In the genomic region with DNA sequence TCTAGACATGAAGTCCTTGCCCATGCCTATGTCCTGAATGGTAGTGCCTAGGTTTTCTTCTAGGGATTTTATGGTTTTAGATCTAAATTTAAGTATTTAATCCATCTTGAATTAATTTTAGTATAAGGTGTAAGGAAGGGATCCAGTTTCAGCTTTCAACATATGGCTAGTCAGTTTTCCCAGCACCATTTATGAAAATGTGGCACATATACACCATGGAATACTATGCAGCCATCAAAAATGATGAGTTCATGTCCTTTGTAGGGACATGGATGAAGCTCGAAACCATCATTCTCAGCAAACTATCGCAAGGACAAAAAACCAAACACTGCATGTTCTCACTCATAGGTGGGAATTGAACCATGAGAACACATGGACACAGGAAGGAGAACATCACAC, we compare ENCODE assay signal across 11 cellular contexts. TPM values are rescaled to one million over a fixed set of nuclear protein-coding genes. Genes with fewer than 3 reads are reported as not detected.
DNase-seq lines count a peak whose midpoint lies in the region; ATAC-seq, FAIRE-seq and TF ChIP-seq lines count a peak whose summit lies in the region.
"Not testable (repeated sequence)": the region's sequence is repeated elsewhere in the genome, so short reads cannot be mapped to it uniquely, and the experiment has no call there.
"Had no signal": no experiment of that assay in that cellular context is flagged by ENCODE, and none has a peak within 500 bp of the region (broad histone marks: within the 10 kb centered on the region; RNA-seq: fewer than 3 reads in every experiment).

No MANE protein-coding gene starts in this region.

- H2AFZ ChIP-seq in DND-41 (ENCODE audit: low read depth, low read length); Karpas-422 (ENCODE audit: low read length); HepG2 (ENCODE audit: low read length): not testable (repeated sequence)
- peak overlapping the region; percentile 32; the same call in 1 of the 2 replicates for H2AFZ ChIP-seq in K562 (ENCODE audit: low read depth, low read length)

- peak overlapping the region; percentile 89 for H3K4me3 Mint-ChIP-seq in T-helper 17 cell
- H3K4me3 Mint-ChIP-seq in activated T-cell treated with anti-CD3 and anti-CD28 coated beads, Interleukin-2, amount 50 U/mL, for 4 hours, result peak overlapping the region; percentile 87

- intact Hi-C loops in K562 (cut with micrococcal nuclease); HepG2 (cut with micrococcal nuclease; ENCODE audit: unreplicated experiment); psoas muscle (cut with DNase I): not testable (repeated sequence)

- H3K79me2 ChIP-seq in DND-41 (ENCODE audit: insufficient read depth, low read length), result peaks cover 77% of the 10 kb centered on the region
- H3K79me2 ChIP-seq in Karpas-422 (ENCODE audit: low read length), result peaks cover 46% of the 10 kb centered on the region
- H3K79me2 ChIP-seq in K562 (ENCODE audit: control insufficient read depth, insufficient read depth, low read length); HepG2 (ENCODE audit: insufficient read depth, low read length): not testable (repeated sequence)

- H3K9me2 ChIP-seq in Karpas-422 (replicated peaks; ENCODE audit: insufficient read depth, low read length), result not testable (repeated sequence)

- CTCF ChIA-PET in K562 (lab: Yijun Ruan, JAX; ENCODE audit: low intra/inter-chr PET ratio); HepG2 (lab: Yijun Ruan, JAX; ENCODE audit: low intra/inter-chr PET ratio, low total read pairs): not testable (repeated sequence)

- H3K4me3 ChIP-seq in DND-41 (ENCODE audit: low read depth in 1 of 2, low read length in 2 of 2) (peak overlapping the region in 1 of 2 experiments; percentile 39; a peak in 2 of 4 replicates), Karpas-422 (ENCODE audit: low read length) (peak overlapping the region; percentile 30; the same call in 1 of the 2 replicates), HepG2 (replicated peaks in 1 of 3; ENCODE audit: insufficient read depth in 1 of 3, low read depth in 2 of 3, low read length in 3 of 3) (peak overlapping the region in 2 of 3 experiments; percentile 46 to 56; a peak in 1 of 6 replicates)
- not testable (repeated sequence) for H3K4me3 ChIP-seq in K562, psoas muscle, upper lobe of left lung

- not testable (repeated sequence) for H3K9me1 ChIP-seq in K562 (ENCODE audit: control insufficient read depth, insufficient read depth, low read length)

- not testable (repeated sequence) for ATAC-seq in DND-41 (ENCODE audit: insufficient read depth, low read depth); T-helper 17 cell; activated T-cell treated with anti-CD3 and anti-CD28 coated beads, Interleukin-2, amount 50 U/mL, for 4 hours; K562; HepG2; psoas muscle; upper lobe of left lung (ENCODE audit: low FRiP score in 2 of 2)

- TF ChIP-seq CTCF in DND-41 (IDR thresholded peaks at IDR 0.05; ENCODE audit: borderline replicate concordance, extremely low read depth, low read length, poor library complexity, severe bottlenecking); K562 (IDR thresholded peaks at IDR 0.05 in 2 of 3, conservative IDR thresholded peaks at IDR 0.05 in 1 of 3; ENCODE audit: insufficient read depth in 2 of 3, low read depth in 1 of 3, low read length in 3 of 3); HepG2 (CRISPR knock-in tag; IDR thresholded peaks at IDR 0.05); psoas muscle (IDR thresholded peaks at IDR 0.05); upper lobe of left lung (IDR thresholded peaks at IDR 0.05): not testable (repeated sequence)

- not testable (repeated sequence) for H3K9me3 Mint-ChIP-seq in activated T-cell treated with anti-CD3 and anti-CD28 coated beads, Interleukin-2, amount 50 U/mL, for 4 hours

- not testable (repeated sequence) for BruUV-seq in K562 (replicated peaks; lab: Mats Ljungman, UMichigan); HepG2 (replicated peaks; lab: Mats Ljungman, UMichigan)

- no CpG with 5 or more reads among the region's 2 CpGs for WGBS in K562 (ENCODE audit: insufficient coverage, low coverage, missing lambda C conversion rate)
- 100% methylated on average over 1 of the region's 2 CpGs for WGBS in HepG2 (ENCODE audit: low lambda C conversion rate)
- WGBS in psoas muscle, 3 donors, result no CpG with 5 or more reads among the region's 2 CpGs
- 83% methylated on average over 1 of the region's 2 CpGs; no CpG with 5 or more reads in 1 of the 2 donors for WGBS in upper lobe of left lung, 2 donors

- not testable (repeated sequence) for TF ChIP-seq EP300 in K562 (IDR thresholded peaks at IDR 0.05; ENCODE audit: low read length); HepG2 (IDR thresholded peaks at IDR 0.05; ENCODE audit: low read depth in 2 of 2, low read length in 2 of 2); HepG2 (CRISPR knock-in tag; IDR thresholded peaks at IDR 0.05; ENCODE audit: borderline replicate concordance); upper lobe of left lung (IDR thresholded peaks at IDR 0.05)

- TF ChIP-seq RAD21 in K562 (CRISPR knock-in tag; conservative IDR thresholded peaks at IDR 0.05 in 1 of 2, IDR thresholded peaks at IDR 0.05 in 1 of 2); HepG2 (CRISPR knock-in tag; IDR thresholded peaks at IDR 0.05): not testable (repeated sequence)

- not testable (repeated sequence) for H3K27me3 ChIP-seq in DND-41 (ENCODE audit: insufficient read depth, low read length, poor library complexity); Karpas-422 (ENCODE audit: low read length); K562 (ENCODE audit: control insufficient read depth in 2 of 2, insufficient read depth in 2 of 2, low read length in 2 of 2); HepG2 (ENCODE audit: control insufficient read depth in 1 of 2, insufficient read depth in 2 of 2, low read length in 2 of 2); psoas muscle (ENCODE audit: insufficient read depth in 3 of 3, low read length in 2 of 3); upper lobe of left lung

- H3K4me2 ChIP-seq in DND-41 (ENCODE audit: insufficient read depth, low read length), result peak overlapping the region; percentile 53
- H3K4me2 ChIP-seq in Karpas-422 (ENCODE audit: low read depth, low read length, poor library complexity, severe bottlenecking), result peak overlapping the region; percentile 62
- H3K4me2 ChIP-seq in K562 (ENCODE audit: insufficient read depth, low read length), result not testable (repeated sequence)
- H3K4me2 ChIP-seq in HepG2 (ENCODE audit: low read depth, low read length), result peak overlapping the region; percentile 93

- FAIRE-seq in K562 (lab: Jason Lieb, UNC); HepG2 (lab: Jason Lieb, UNC): not testable (repeated sequence)

- DNase-seq in DND-41; Karpas-422; T-helper 17 cell; activated T-cell treated with anti-CD3 and anti-CD28 coated beads, Interleukin-2, amount 50 U/mL, for 4 hours; K562 (ENCODE audit: extremely low read depth in 1 of 4, low spot score in 3 of 4); HepG2 (ENCODE audit: low spot score); psoas muscle; upper lobe of left lung: not testable (repeated sequence)

- H3K36me3 ChIP-seq in DND-41 (ENCODE audit: insufficient read depth, low read length), result peaks cover 64% of the 10 kb centered on the region
- H3K36me3 ChIP-seq in Karpas-422 (ENCODE audit: insufficient read depth, low read length), result peaks cover 42% of the 10 kb centered on the region
- not testable (repeated sequence) for H3K36me3 ChIP-seq in K562 (ENCODE audit: control insufficient read depth, insufficient read depth, low read length); HepG2 (replicated peaks in 1 of 2; ENCODE audit: control insufficient read depth in 1 of 2, insufficient read depth in 2 of 2, low read length in 2 of 2); psoas muscle (ENCODE audit: insufficient read depth in 1 of 2, low read depth in 1 of 2); upper lobe of left lung

- POLR2A ChIA-PET in K562 (lab: Yijun Ruan, JAX); HepG2 (lab: Yijun Ruan, JAX): not testable (repeated sequence)

- peaks cover 55% of the 10 kb centered on the region for H3K4me1 ChIP-seq in DND-41 (ENCODE audit: insufficient read depth, low read length)
- peaks cover 77% of the 10 kb centered on the region for H3K4me1 ChIP-seq in Karpas-422 (ENCODE audit: low read length)
- peaks cover 19% of the 10 kb centered on the region in 2 experiments for H3K4me1 ChIP-seq in K562 (replicated peaks in 1 of 2; ENCODE audit: control insufficient read depth in 2 of 2, insufficient read depth in 2 of 2, low read length in 2 of 2)
- peaks cover 30% of the 10 kb centered on the region for H3K4me1 ChIP-seq in HepG2 (ENCODE audit: insufficient read depth, low read length)
- H3K4me1 ChIP-seq in psoas muscle, result not testable (repeated sequence)
- peaks cover 3 to 14% (median 13%) of the 10 kb centered on the region in 4 donors for H3K4me1 ChIP-seq in upper lobe of left lung

- H4K20me1 ChIP-seq in DND-41 (ENCODE audit: insufficient read depth, low read length); Karpas-422 (ENCODE audit: insufficient read depth, low read depth, low read length); K562 (replicated peaks; ENCODE audit: control insufficient read depth, insufficient read depth, low read length); HepG2 (ENCODE audit: insufficient read depth, low read length): not testable (repeated sequence)

- H3K36me3 Mint-ChIP-seq in T-helper 17 cell (ENCODE audit: low read depth), result not testable (repeated sequence)
- H3K36me3 Mint-ChIP-seq in activated T-cell treated with anti-CD3 and anti-CD28 coated beads, Interleukin-2, amount 50 U/mL, for 4 hours (ENCODE audit: insufficient read depth), result peaks cover 36% of the 10 kb centered on the region

- H3K9me3 ChIP-seq in DND-41 (ENCODE audit: insufficient read depth, low read length, severe bottlenecking); Karpas-422 (ENCODE audit: low read length); T-helper 17 cell (ENCODE audit: control insufficient read depth, low read length, poor library complexity, severe bottlenecking); K562 (replicated peaks; ENCODE audit: control insufficient read depth, insufficient read depth, low read depth, low read length); HepG2 (ENCODE audit: low read length); psoas muscle; upper lobe of left lung: not testable (repeated sequence)

- H3K27ac Mint-ChIP-seq in T-helper 17 cell, result peak overlapping the region; percentile 99

- not testable (repeated sequence) for TF ChIP-seq POLR2A in K562 (conservative IDR thresholded peaks at IDR 0.05); HepG2 (IDR thresholded peaks at IDR 0.05; ENCODE audit: insufficient read depth in 1 of 2, low read depth in 2 of 2, low read length in 2 of 2); upper lobe of left lung (IDR thresholded peaks at IDR 0.05)

- H3K9ac ChIP-seq in DND-41 (ENCODE audit: low read depth, low read length) (peak overlapping the region; percentile 58), Karpas-422 (ENCODE audit: low read length) (peak overlapping the region; percentile 91), K562 (ENCODE audit: insufficient read depth in 1 of 2, low read depth in 2 of 2, low read length in 2 of 2) (peak overlapping the region in 1 of 2 experiments; percentile 66; a peak in 2 of 4 replicates), HepG2 (ENCODE audit: insufficient read depth, low read depth, low read length) (peak overlapping the region; percentile 66)

- H3K27ac ChIP-seq in DND-41 (ENCODE audit: low read length), result peak overlapping the region; percentile 91
- peak overlapping the region; percentile 100 for H3K27ac ChIP-seq in Karpas-422 (ENCODE audit: low read length)
- peak overlapping the region; percentile 79; the same call in 1 of the 3 replicates for H3K27ac ChIP-seq in K562 (ENCODE audit: extremely low read depth, low read depth, low read length)
- peak overlapping the region; percentile 60 for H3K27ac ChIP-seq in HepG2 (ENCODE audit: extremely low read length, insufficient read depth, low read length)
- H3K27ac ChIP-seq in psoas muscle, result peak overlapping the region; percentile 30
- H3K27ac ChIP-seq in upper lobe of left lung, result peak overlapping the region; percentile 66 to 88 (median 80)

- not testable (repeated sequence) for H3K27me3 Mint-ChIP-seq in T-helper 17 cell; activated T-cell treated with anti-CD3 and anti-CD28 coated beads, Interleukin-2, amount 50 U/mL, for 4 hours (ENCODE audit: low read depth)

- H3K4me1 Mint-ChIP-seq in T-helper 17 cell, result peaks cover 33% of the 10 kb centered on the region
- peaks cover 64% of the 10 kb centered on the region for H3K4me1 Mint-ChIP-seq in activated T-cell treated with anti-CD3 and anti-CD28 coated beads, Interleukin-2, amount 50 U/mL, for 4 hours (ENCODE audit: low read depth)

- in situ Hi-C loops in K562 (cut with MboI), result loop anchor here (5.0 kb wide), 1 partner anchor 55 kb away; a partner anchor contains a TSS
- in situ Hi-C loops in HepG2 (cut with HindIII; ENCODE audit: extremely low pct_ligation_motif_present, low pct_unique_long_range_greater_than_20kb), result not testable (repeated sequence)

RNA-seq across cellular contexts. Expression of a gene that starts 29.8 kb away (rescaled TPM):
- 18.4 and 51.0 TPM in 2 replicates for total RNA-seq in Karpas-422 (2014; rRNA removed; shearing (Covaris generic); ENCODE audit: low replicate concordance)
- total RNA-seq in T-helper 17 cell (10 to 100 TPM; 33.8 to 34.6 TPM), K562 (2014; rRNA removed) (11.8 and 12.2 TPM in 2 replicates), K562 (2014; rRNA removed; fragmentation: Illumina TruSeq; extraction: Trizol) (3.9 and 4.4 TPM in 2 replicates), K562 (2015; rRNA removed; fragmentation: Illumina TruSeq; extraction: Trizol) (7.1 and 8.2 TPM in 2 replicates), K562 (2021) (18.0 and 20.6 TPM in 2 replicates), HepG2 (2016; rRNA removed; fragmentation: Illumina TruSeq; extraction: Trizol) (5.6 and 6.3 TPM in 2 replicates), psoas muscle (10 to 100 TPM in 3 of 4 donors, 1 to 10 TPM in 1; 9.4 to 18.2 (median 11.9) TPM), upper lobe of left lung (10 to 100 TPM; 11.0 to 28.3 (median 23.2) TPM)
- 10 to 100 TPM; 33.0 to 53.2 (median 36.9) TPM for total RNA-seq in activated T-cell treated with anti-CD3 and anti-CD28 coated beads, Interleukin-2, amount 50 U/mL, for 4 hours
- total RNA-seq in K562 (2011; cell fraction: chromatin; rRNA removed; ENCODE audit: low replicate concordance), result 21.1 and 30.0 TPM in 2 replicates
- total RNA-seq in K562 (2011; cell fraction: nucleolus; rRNA removed), result 19.0 and 21.1 TPM in 2 replicates
- 16.6 and 25.3 TPM in 2 replicates for total RNA-seq in K562 (2011; cell fraction: nucleoplasm; rRNA removed)
- polyA plus RNA-seq in K562 (2011; rRNA removed) (7.8 and 13.9 TPM in 2 replicates), K562 (2014; fragmentation: Illumina TruSeq; extraction: Trizol) (7.6 and 11.9 TPM in 2 replicates), K562 (2014; fragmentation: Nextera tagmentation; extraction: Ambion mirVana) (1 to 10 TPM in 1 of 2 experiments, under 1 TPM in 1; 0.56 to 1.2 TPM), K562 (2014; rRNA removed) (17.1 and 20.3 TPM in 2 replicates), HepG2 (2011; rRNA removed) (16.3 and 16.4 TPM in 2 replicates), psoas muscle (1 to 10 TPM; 6.6 to 9.8 (median 7.5) TPM)
- 11.3 and 16.3 TPM in 2 replicates for polyA plus RNA-seq in K562 (2011; cell fraction: cytosol; rRNA removed)
- 15.2 and 17.1 TPM in 2 replicates for polyA plus RNA-seq in K562 (2011; cell fraction: nucleus; rRNA removed)
- polyA plus RNA-seq in K562 (2012), result 12.1 and 26.9 TPM in 2 replicates
- polyA minus RNA-seq in K562 (2011; rRNA and poly(A)+ RNA removed), result 5.0 and 5.6 TPM in 2 replicates
- 6.2 and 11.7 TPM in 2 replicates for polyA minus RNA-seq in K562 (2011; cell fraction: cytosol; rRNA and poly(A)+ RNA removed)
- 5.3 and 7.9 TPM in 2 replicates for polyA minus RNA-seq in K562 (2011; cell fraction: nucleus; rRNA and poly(A)+ RNA removed)
- 1.3 and 1.9 TPM in 2 replicates for total RNA-seq in HepG2 (2016; cell fraction: cytosol; rRNA removed; fragmentation: Illumina TruSeq; extraction: Trizol; ENCODE audit: low read depth)
- 5.5 and 6.1 TPM in 2 replicates for total RNA-seq in HepG2 (2016; cell fraction: insoluble cytoplasmic fraction; rRNA removed; fragmentation: Illumina TruSeq; extraction: Trizol)
- total RNA-seq in HepG2 (2016; cell fraction: membrane; rRNA removed; fragmentation: Illumina TruSeq; extraction: Trizol), result 2.5 and 2.6 TPM in 2 replicates
- total RNA-seq in HepG2 (2016; cell fraction: nucleus; rRNA removed; fragmentation: Illumina TruSeq; extraction: Trizol), result 4.9 and 6.4 TPM in 2 replicates
- 10.6 and 17.6 TPM in 2 replicates for polyA plus RNA-seq in HepG2 (2011; cell fraction: cytosol; rRNA removed)
- 20.1 and 27.5 TPM in 2 replicates for polyA plus RNA-seq in HepG2 (2011; cell fraction: nucleus; rRNA removed)
- polyA plus RNA-seq in HepG2 (2012), result 11.5 and 12.3 TPM in 2 replicates
- 1.6 and 2.0 TPM in 2 replicates for polyA plus RNA-seq in HepG2 (2016; cell fraction: cytosol; fragmentation: Illumina TruSeq; extraction: Trizol; ENCODE audit: low read depth)
- polyA plus RNA-seq in HepG2 (2016; cell fraction: insoluble cytoplasmic fraction; fragmentation: Illumina TruSeq; extraction: Trizol; ENCODE audit: low read depth), result 10.7 and 11.3 TPM in 2 replicates
- 2.3 and 2.4 TPM in 2 replicates for polyA plus RNA-seq in HepG2 (2016; cell fraction: membrane; fragmentation: Illumina TruSeq; extraction: Trizol; ENCODE audit: low read depth)
- polyA plus RNA-seq in HepG2 (2016; cell fraction: nucleus; fragmentation: Illumina TruSeq; extraction: Trizol; ENCODE audit: insufficient read depth, low read depth), result 11.5 and 12.7 TPM in 2 replicates
- polyA minus RNA-seq in HepG2 (2011; rRNA and poly(A)+ RNA removed; ENCODE audit: low replicate concordance), result 9.3 and 19.0 TPM in 2 replicates
- 10.4 and 11.7 TPM in 2 replicates for polyA minus RNA-seq in HepG2 (2011; cell fraction: cytosol; rRNA and poly(A)+ RNA removed)
- 8.6 and 12.7 TPM in 2 replicates for polyA minus RNA-seq in HepG2 (2011; cell fraction: nucleus; rRNA and poly(A)+ RNA removed)

RNA-seq across cellular contexts. Expression of a gene that starts 54.5 kb away (rescaled TPM):
- total RNA-seq in Karpas-422 (2014; rRNA removed; shearing (Covaris generic); ENCODE audit: low replicate concordance), result 87.1 and 130 TPM in 2 replicates
- 100 to 1,000 TPM; 131 to 141 TPM for total RNA-seq in T-helper 17 cell
- total RNA-seq in activated T-cell treated with anti-CD3 and anti-CD28 coated beads, Interleukin-2, amount 50 U/mL, for 4 hours, result 10 to 100 TPM; 14.4 to 22.2 (median 18.4) TPM
- total RNA-seq in K562 (2011; cell fraction: chromatin; rRNA removed; ENCODE audit: low replicate concordance), result 0.12 TPM in 1 of 2 replicates, not detected in the other
- total RNA-seq in K562 (2011; cell fraction: nucleolus; rRNA removed), result 0.50 TPM in 1 of 2 replicates, not detected in the other
- not detected in 2 replicates for total RNA-seq in K562 (2011; cell fraction: nucleoplasm; rRNA removed)
- 0.08 and 0.09 TPM in 2 replicates for total RNA-seq in K562 (2014; rRNA removed)
- 0.03 and 0.04 TPM in 2 replicates for total RNA-seq in K562 (2014; rRNA removed; fragmentation: Illumina TruSeq; extraction: Trizol)
- 0.57 and 0.69 TPM in 2 replicates for total RNA-seq in K562 (2015; rRNA removed; fragmentation: Illumina TruSeq; extraction: Trizol)
- total RNA-seq in K562 (2021), result 0.31 and 0.72 TPM in 2 replicates
- polyA plus RNA-seq in K562 (2011; rRNA removed), result not detected in 2 replicates
- 0.03 and 0.06 TPM in 2 replicates for polyA plus RNA-seq in K562 (2011; cell fraction: cytosol; rRNA removed)
- 0.06 TPM in 1 of 2 replicates, not detected in the other for polyA plus RNA-seq in K562 (2011; cell fraction: nucleus; rRNA removed)
- 0.65 and 4.6 TPM in 2 replicates for polyA plus RNA-seq in K562 (2012)
- 0.07 and 0.14 TPM in 2 replicates for polyA plus RNA-seq in K562 (2014; fragmentation: Illumina TruSeq; extraction: Trizol)
- polyA plus RNA-seq in K562 (2014; fragmentation: Nextera tagmentation; extraction: Ambion mirVana), result not detected
- 0.04 and 0.07 TPM in 2 replicates for polyA plus RNA-seq in K562 (2014; rRNA removed)
- polyA minus RNA-seq in K562 (2011; rRNA and poly(A)+ RNA removed), result not detected in 2 replicates
- not detected in 2 replicates for polyA minus RNA-seq in K562 (2011; cell fraction: cytosol; rRNA and poly(A)+ RNA removed)
- polyA minus RNA-seq in K562 (2011; cell fraction: nucleus; rRNA and poly(A)+ RNA removed), result not detected in 2 replicates
- total RNA-seq in HepG2 (2016; rRNA removed; fragmentation: Illumina TruSeq; extraction: Trizol), result 0.66 and 1.0 TPM in 2 replicates
- 0.09 and 0.10 TPM in 2 replicates for total RNA-seq in HepG2 (2016; cell fraction: cytosol; rRNA removed; fragmentation: Illumina TruSeq; extraction: Trizol; ENCODE audit: low read depth)
- total RNA-seq in HepG2 (2016; cell fraction: insoluble cytoplasmic fraction; rRNA removed; fragmentation: Illumina TruSeq; extraction: Trizol), result 0.68 and 1.1 TPM in 2 replicates
- total RNA-seq in HepG2 (2016; cell fraction: membrane; rRNA removed; fragmentation: Illumina TruSeq; extraction: Trizol), result 0.31 and 0.34 TPM in 2 replicates
- total RNA-seq in HepG2 (2016; cell fraction: nucleus; rRNA removed; fragmentation: Illumina TruSeq; extraction: Trizol), result 1.0 and 1.6 TPM in 2 replicates
- 1.3 and 3.1 TPM in 2 replicates for polyA plus RNA-seq in HepG2 (2011; rRNA removed)
- polyA plus RNA-seq in HepG2 (2011; cell fraction: cytosol; rRNA removed), result 2.0 and 2.3 TPM in 2 replicates
- 1.5 and 1.8 TPM in 2 replicates for polyA plus RNA-seq in HepG2 (2011; cell fraction: nucleus; rRNA removed)
- polyA plus RNA-seq in HepG2 (2012), result 2.1 and 2.4 TPM in 2 replicates
- polyA plus RNA-seq in HepG2 (2016; cell fraction: cytosol; fragmentation: Illumina TruSeq; extraction: Trizol; ENCODE audit: low read depth), result 0.08 and 0.09 TPM in 2 replicates
- 0.65 and 0.91 TPM in 2 replicates for polyA plus RNA-seq in HepG2 (2016; cell fraction: insoluble cytoplasmic fraction; fragmentation: Illumina TruSeq; extraction: Trizol; ENCODE audit: low read depth)
- 0.16 and 0.28 TPM in 2 replicates for polyA plus RNA-seq in HepG2 (2016; cell fraction: membrane; fragmentation: Illumina TruSeq; extraction: Trizol; ENCODE audit: low read depth)
- polyA plus RNA-seq in HepG2 (2016; cell fraction: nucleus; fragmentation: Illumina TruSeq; extraction: Trizol; ENCODE audit: insufficient read depth, low read depth), result 2.0 and 2.3 TPM in 2 replicates
- 0.09 and 7.8 TPM in 2 replicates for polyA minus RNA-seq in HepG2 (2011; rRNA and poly(A)+ RNA removed; ENCODE audit: low replicate concordance)
- polyA minus RNA-seq in HepG2 (2011; cell fraction: cytosol; rRNA and poly(A)+ RNA removed), result 2.4 and 2.6 TPM in 2 replicates
- polyA minus RNA-seq in HepG2 (2011; cell fraction: nucleus; rRNA and poly(A)+ RNA removed), result 1.4 and 2.2 TPM in 2 replicates
- 1 to 10 TPM; 1.3 to 4.1 (median 1.5) TPM for total RNA-seq in psoas muscle
- 1 to 10 TPM in 2 of 3 donors, under 1 TPM in 1; 0.79 to 2.0 (median 1.3) TPM for polyA plus RNA-seq in psoas muscle
- total RNA-seq in upper lobe of left lung, result 1 to 10 TPM; 1.7 to 4.4 (median 3.3) TPM
- total RNA-seq: mesothelial cell of epicardium, neural crest cell, pulmonary artery endothelial cell had no signal

Comparison
In these comparisons a context has a peak if more than half of its experiments do, and no peak if none do; other contexts are left out.
1. H3K27ac ChIP-seq: peak in every context shown above with its lines; median percentile 100 in Karpas-422; 91 in DND-41; 80 in upper lobe of left lung; 79 in K562; 60 in HepG2; 30 in psoas muscle.